ENCODE assay signal across 1 cellular context in genomic region chr16:88856828-88857727, GRCh38.
TF ChIP-seq lines count a peak whose summit lies in the region.

Gene GALNS (minus strand): TSS chr16:88856947. CDS start chr16:88856877, 70 bp downstream.
Gene TRAPPC2L (plus strand): TSS chr16:88857127. CDS start chr16:88857151, 24 bp downstream.

TF ChIP-seq in HepG2, 621 proteins besides CTCF, POLR2A, EP300 and RAD21 (continued from another document and continues in another):
- TF ChIP-seq ZNF280B (CRISPR knock-in tag; IDR thresholded peaks at IDR 0.05; ENCODE audit: borderline replicate concordance): peak; percentile 88
- 0 out of 2 replicates have a peak, but pooled peaks have one; percentile 55 for TF ChIP-seq TGIF2 (CRISPR knock-in tag; IDR thresholded peaks at IDR 0.05)
- TF ChIP-seq, protein P1, sequence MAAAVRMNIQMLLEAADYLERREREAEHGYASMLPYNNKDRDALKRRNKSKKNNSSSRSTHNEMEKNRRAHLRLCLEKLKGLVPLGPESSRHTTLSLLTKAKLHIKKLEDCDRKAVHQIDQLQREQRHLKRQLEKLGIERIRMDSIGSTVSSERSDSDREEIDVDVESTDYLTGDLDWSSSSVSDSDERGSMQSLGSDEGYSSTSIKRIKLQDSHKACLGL (CRISPR knock-in tag; IDR thresholded peaks at IDR 0.05): peak; percentile 71
- TF ChIP-seq NFAT5 (CRISPR knock-in tag; IDR thresholded peaks at IDR 0.05): no peak; the same call in 1 of the 2 replicates
- peak; percentile 89 for TF ChIP-seq POLR2G (IDR thresholded peaks at IDR 0.05; ENCODE audit: low read depth, low read length)
- peak; percentile 98 for TF ChIP-seq THAP9 (CRISPR knock-in tag; IDR thresholded peaks at IDR 0.05; ENCODE audit: borderline replicate concordance)
- no peak for TF ChIP-seq ATAD3A (CRISPR knock-in tag; IDR thresholded peaks at IDR 0.05)
- TF ChIP-seq MED13 (CRISPR knock-in tag; IDR thresholded peaks at IDR 0.05): peak; percentile 28; the same call in 1 of the 2 replicates
- peak; percentile 72; the same call in 1 of the 2 replicates for TF ChIP-seq ZNF253 (CRISPR knock-in tag; IDR thresholded peaks at IDR 0.05; ENCODE audit: borderline replicate concordance)
- TF ChIP-seq, protein P2, sequence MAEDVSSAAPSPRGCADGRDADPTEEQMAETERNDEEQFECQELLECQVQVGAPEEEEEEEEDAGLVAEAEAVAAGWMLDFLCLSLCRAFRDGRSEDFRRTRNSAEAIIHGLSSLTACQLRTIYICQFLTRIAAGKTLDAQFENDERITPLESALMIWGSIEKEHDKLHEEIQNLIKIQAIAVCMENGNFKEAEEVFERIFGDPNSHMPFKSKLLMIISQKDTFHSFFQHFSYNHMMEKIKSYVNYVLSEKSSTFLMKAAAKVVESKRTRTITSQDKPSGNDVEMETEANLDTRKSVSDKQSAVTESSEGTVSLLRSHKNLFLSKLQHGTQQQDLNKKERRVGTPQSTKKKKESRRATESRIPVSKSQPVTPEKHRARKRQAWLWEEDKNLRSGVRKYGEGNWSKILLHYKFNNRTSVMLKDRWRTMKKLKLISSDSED (CRISPR knock-in tag; IDR thresholded peaks at IDR 0.05): no peak
- TF ChIP-seq RARA (CRISPR knock-in tag; IDR thresholded peaks at IDR 0.05): peak; percentile 20; the same call in 1 of the 2 replicates
- TF ChIP-seq ARNT2 (CRISPR knock-in tag; IDR thresholded peaks at IDR 0.05; ENCODE audit: low read depth): 0 out of 2 replicates have a peak, but pooled peaks have one; percentile 64
- TF ChIP-seq, protein P3, sequence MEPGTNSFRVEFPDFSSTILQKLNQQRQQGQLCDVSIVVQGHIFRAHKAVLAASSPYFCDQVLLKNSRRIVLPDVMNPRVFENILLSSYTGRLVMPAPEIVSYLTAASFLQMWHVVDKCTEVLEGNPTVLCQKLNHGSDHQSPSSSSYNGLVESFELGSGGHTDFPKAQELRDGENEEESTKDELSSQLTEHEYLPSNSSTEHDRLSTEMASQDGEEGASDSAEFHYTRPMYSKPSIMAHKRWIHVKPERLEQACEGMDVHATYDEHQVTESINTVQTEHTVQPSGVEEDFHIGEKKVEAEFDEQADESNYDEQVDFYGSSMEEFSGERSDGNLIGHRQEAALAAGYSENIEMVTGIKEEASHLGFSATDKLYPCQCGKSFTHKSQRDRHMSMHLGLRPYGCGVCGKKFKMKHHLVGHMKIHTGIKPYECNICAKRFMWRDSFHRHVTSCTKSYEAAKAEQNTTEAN (CRISPR knock-in tag; conservative IDR thresholded peaks at IDR 0.05): 0 out of 2 replicates have a peak, but pooled peaks have one; percentile 55
- TF ChIP-seq ZNF282 (IDR thresholded peaks at IDR 0.05; ENCODE audit: partially characterized antibody): no peak
- TF ChIP-seq PHF8 (CRISPR knock-in tag; IDR thresholded peaks at IDR 0.05): peak; percentile 93
- TF ChIP-seq CENPT (CRISPR knock-in tag; IDR thresholded peaks at IDR 0.05; ENCODE audit: low read depth): no peak
- TF ChIP-seq ZNF816 (CRISPR knock-in tag; IDR thresholded peaks at IDR 0.05; ENCODE audit: borderline replicate concordance): no peak
- TF ChIP-seq ZNF597 (CRISPR knock-in tag; IDR thresholded peaks at IDR 0.05): no peak
- peak; percentile 98 for TF ChIP-seq SAP130 (CRISPR knock-in tag; IDR thresholded peaks at IDR 0.05; ENCODE audit: low read depth)
- TF ChIP-seq MTF2 (CRISPR knock-in tag; IDR thresholded peaks at IDR 0.05; ENCODE audit: borderline replicate concordance): peak; percentile 47; the same call in 1 of the 2 replicates
- TF ChIP-seq, protein P4, sequence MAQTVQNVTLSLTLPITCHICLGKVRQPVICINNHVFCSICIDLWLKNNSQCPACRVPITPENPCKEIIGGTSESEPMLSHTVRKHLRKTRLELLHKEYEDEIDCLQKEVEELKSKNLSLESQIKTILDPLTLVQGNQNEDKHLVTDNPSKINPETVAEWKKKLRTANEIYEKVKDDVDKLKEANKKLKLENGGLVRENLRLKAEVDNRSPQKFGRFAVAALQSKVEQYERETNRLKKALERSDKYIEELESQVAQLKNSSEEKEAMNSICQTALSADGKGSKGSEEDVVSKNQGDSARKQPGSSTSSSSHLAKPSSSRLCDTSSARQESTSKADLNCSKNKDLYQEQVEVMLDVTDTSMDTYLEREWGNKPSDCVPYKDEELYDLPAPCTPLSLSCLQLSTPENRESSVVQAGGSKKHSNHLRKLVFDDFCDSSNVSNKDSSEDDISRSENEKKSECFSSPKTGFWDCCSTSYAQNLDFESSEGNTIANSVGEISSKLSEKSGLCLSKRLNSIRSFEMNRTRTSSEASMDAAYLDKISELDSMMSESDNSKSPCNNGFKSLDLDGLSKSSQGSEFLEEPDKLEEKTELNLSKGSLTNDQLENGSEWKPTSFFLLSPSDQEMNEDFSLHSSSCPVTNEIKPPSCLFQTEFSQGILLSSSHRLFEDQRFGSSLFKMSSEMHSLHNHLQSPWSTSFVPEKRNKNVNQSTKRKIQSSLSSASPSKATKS (CRISPR knock-in tag; IDR thresholded peaks at IDR 0.05): 0 out of 2 replicates have a peak, but pooled peaks have one; percentile 42
- TF ChIP-seq, protein P5, sequence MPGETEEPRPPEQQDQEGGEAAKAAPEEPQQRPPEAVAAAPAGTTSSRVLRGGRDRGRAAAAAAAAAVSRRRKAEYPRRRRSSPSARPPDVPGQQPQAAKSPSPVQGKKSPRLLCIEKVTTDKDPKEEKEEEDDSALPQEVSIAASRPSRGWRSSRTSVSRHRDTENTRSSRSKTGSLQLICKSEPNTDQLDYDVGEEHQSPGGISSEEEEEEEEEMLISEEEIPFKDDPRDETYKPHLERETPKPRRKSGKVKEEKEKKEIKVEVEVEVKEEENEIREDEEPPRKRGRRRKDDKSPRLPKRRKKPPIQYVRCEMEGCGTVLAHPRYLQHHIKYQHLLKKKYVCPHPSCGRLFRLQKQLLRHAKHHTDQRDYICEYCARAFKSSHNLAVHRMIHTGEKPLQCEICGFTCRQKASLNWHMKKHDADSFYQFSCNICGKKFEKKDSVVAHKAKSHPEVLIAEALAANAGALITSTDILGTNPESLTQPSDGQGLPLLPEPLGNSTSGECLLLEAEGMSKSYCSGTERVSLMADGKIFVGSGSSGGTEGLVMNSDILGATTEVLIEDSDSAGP (CRISPR knock-in tag; IDR thresholded peaks at IDR 0.05; ENCODE audit: borderline replicate concordance): peak; percentile 93
- TF ChIP-seq HMG20A (CRISPR knock-in tag; IDR thresholded peaks at IDR 0.05; ENCODE audit: borderline replicate concordance): no peak
- TF ChIP-seq PHF20 (CRISPR knock-in tag; IDR thresholded peaks at IDR 0.05): peak; percentile 93
- peak; percentile 64 for TF ChIP-seq ZNF33B (CRISPR knock-in tag; IDR thresholded peaks at IDR 0.05)
- TF ChIP-seq ZNF607 (CRISPR knock-in tag; IDR thresholded peaks at IDR 0.05; ENCODE audit: borderline replicate concordance): 0 out of 2 replicates have a peak, but pooled peaks have one; percentile 16
- peak; percentile 69 for TF ChIP-seq ETV5 (CRISPR knock-in tag; IDR thresholded peaks at IDR 0.05; ENCODE audit: borderline replicate concordance)
- TF ChIP-seq HNRNPK (IDR thresholded peaks at IDR 0.05; ENCODE audit: low read depth, low read length, poor library complexity, severe bottlenecking): peak; percentile 83
- peak; percentile 41; the same call in 1 of the 2 replicates for TF ChIP-seq ZNF780A (CRISPR knock-in tag; IDR thresholded peaks at IDR 0.05)
- peak; percentile 72; the same call in 1 of the 2 replicates for TF ChIP-seq ZNF772 (CRISPR knock-in tag; IDR thresholded peaks at IDR 0.05)
- TF ChIP-seq ZNF770 (CRISPR knock-in tag; IDR thresholded peaks at IDR 0.05): peak; percentile 39
- no peak for TF ChIP-seq NRL (CRISPR knock-in tag; IDR thresholded peaks at IDR 0.05; ENCODE audit: borderline replicate concordance)
- peak; percentile 79; the same call in 1 of the 2 replicates for TF ChIP-seq ZNF235 (CRISPR knock-in tag; IDR thresholded peaks at IDR 0.05; ENCODE audit: borderline replicate concordance)
- TF ChIP-seq HIVEP1 (CRISPR knock-in tag; IDR thresholded peaks at IDR 0.05): peak; percentile 55; the same call in 1 of the 2 replicates
- TF ChIP-seq ZNF468 (CRISPR knock-in tag; IDR thresholded peaks at IDR 0.05): 0 out of 2 replicates have a peak, but pooled peaks have one; percentile 61
- 0 out of 2 replicates have a peak, but pooled peaks have one; percentile 22 for TF ChIP-seq MIXL1 (CRISPR knock-in tag; IDR thresholded peaks at IDR 0.05)
- peak; percentile 96 for TF ChIP-seq ZNF605 (CRISPR knock-in tag; IDR thresholded peaks at IDR 0.05)
- TF ChIP-seq ZNF773 (CRISPR knock-in tag; IDR thresholded peaks at IDR 0.05; ENCODE audit: borderline replicate concordance): peak; percentile 85; the same call in 1 of the 2 replicates
- TF ChIP-seq REL (CRISPR knock-in tag; conservative IDR thresholded peaks at IDR 0.05): peak; percentile 68
